Comparison of ENCODE assay signal across 16 cellular contexts in genomic region chr10:14904864-14905263, GRCh38. TPM values are rescaled to one million over a fixed set of nuclear protein-coding genes. Genes with fewer than 3 reads are reported as not detected.
"Had no signal": no experiment of that assay in that cellular context is flagged by ENCODE, and none has a peak within 500 bp of the region (broad histone marks: within the 10 kb centered on the region; RNA-seq: fewer than 3 reads in every experiment).

No MANE protein-coding gene starts in this region.

- ATAC-seq: PC-3, Right ventricle myocardium inferior had no signal

- H3K4me3 ChIP-seq: MG63, SJCRH30 had no signal

- H3K27ac ChIP-seq: HL-60, SJCRH30 had no signal

- DNase-seq: MG63, NCI-H1092, NCI-H1417 treated with DMSO at 0.1 percent for 48 hours, NCI-H1694 treated with DMSO at 0.1 percent for 48 hours, NCI-H1930, NCI-H2081 treated with DMSO at 0.1 percent for 48 hours, NCI-H226, NCI-H510A, NCI-H524 treated with DMSO at 0.1 percent for 48 hours, NCI-H774, SHP77 treated with DMSO at 0.1 percent for 48 hours had no signal

- H3K9me3 ChIP-seq: SJCRH30 had no signal

- H3K27me3 ChIP-seq: MG63, SJCRH30 had no signal

RNA-seq across cellular contexts. Expression of gene MEIG1, which starts 54.3 kb away (rescaled TPM):
- total RNA-seq: Right ventricle myocardium inferior, RPMI7951, SJCRH30 had no signal
